Comparison of ENCODE assay signal across 9 cellular contexts in the genomic region with DNA sequence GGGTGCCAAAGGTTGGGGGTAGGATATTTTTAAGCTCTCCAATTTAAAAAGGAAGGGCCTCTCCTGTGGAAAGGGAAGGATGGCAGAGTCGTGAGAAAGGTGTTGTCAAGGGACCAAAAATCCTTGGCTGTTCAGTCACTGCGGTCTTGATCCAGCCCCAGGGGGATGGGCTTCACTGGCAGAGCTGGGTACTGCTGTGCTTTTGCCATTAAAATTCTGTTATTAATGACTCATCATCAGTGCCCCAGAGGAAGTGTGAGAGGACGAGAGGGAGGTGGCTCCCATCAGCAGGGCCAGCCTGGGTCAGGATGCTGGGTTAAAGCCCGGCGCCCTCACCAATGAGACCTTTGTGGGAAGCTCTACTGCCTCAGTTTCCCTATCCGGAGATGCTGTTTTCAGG. TPM values are rescaled to one million over a fixed set of nuclear protein-coding genes. Genes with fewer than 3 reads are reported as not detected.
DNase-seq lines count a peak whose midpoint lies in the region; ATAC-seq and TF ChIP-seq lines count a peak whose summit lies in the region.
"Had no signal": no experiment of that assay in that cellular context is flagged by ENCODE, and none has a peak within 500 bp of the region (broad histone marks: within the 10 kb centered on the region; RNA-seq: fewer than 3 reads in every experiment).

No MANE protein-coding gene starts in this region.

- peak overlapping the region; percentile 75 to 89 for H3K27ac Mint-ChIP-seq in effector memory CD8-positive, alpha-beta T cell
- H3K27ac Mint-ChIP-seq in nephron progenitor cell, result peak overlapping the region; percentile 83

- no peaks in the 10 kb centered on the region for H3K9me3 ChIP-seq in MG63

- H3K27me3 Mint-ChIP-seq in effector memory CD8-positive, alpha-beta T cell, result no peaks in the 10 kb centered on the region
- H3K27me3 Mint-ChIP-seq in nephron progenitor cell (ENCODE audit: low read depth, poor library complexity), result peaks cover 7% of the 10 kb centered on the region

- no peaks in the 10 kb centered on the region for H3K9me3 Mint-ChIP-seq in effector memory CD8-positive, alpha-beta T cell
- no peaks in the 10 kb centered on the region for H3K9me3 Mint-ChIP-seq in nephron progenitor cell

- ATAC-seq in effector memory CD8-positive, alpha-beta T cell (replicated peaks), result no peak
- no peak for ATAC-seq in GM18870 (IDR thresholded peaks at IDR 0.05; ENCODE audit: unreplicated experiment)
- ATAC-seq in GM19328 (IDR thresholded peaks at IDR 0.05; ENCODE audit: unreplicated experiment), result no peak

- peaks cover 0 to 9% of the 10 kb centered on the region in 2 donors for H3K4me1 Mint-ChIP-seq in effector memory CD8-positive, alpha-beta T cell (ENCODE audit: low read depth in 2 of 2)
- peaks cover 10% of the 10 kb centered on the region for H3K4me1 Mint-ChIP-seq in nephron progenitor cell

- peak; percentile 70 for DNase-seq in AG20443 (ENCODE audit: low spot score)
- peak; percentile 94 for DNase-seq in MG63
- no peak for DNase-seq in effector memory CD8-positive, alpha-beta T cell
- DNase-seq in nephron progenitor cell, result no peak
- DNase-seq in NCI-H187 (lab: John Stamatoyannopoulos, UW), result no peak
- DNase-seq in activated CD4-positive, alpha-beta T cell treated with anti-CD3 and anti-CD28 coated beads for 1 hour, result no peak
- DNase-seq: NCI-H1092 had no signal

- no peaks in the 10 kb centered on the region for H3K27me3 ChIP-seq in MG63

- H3K36me3 ChIP-seq in MG63, result peaks cover 36% of the 10 kb centered on the region

- H3K4me3 Mint-ChIP-seq in effector memory CD8-positive, alpha-beta T cell, result no peak overlapping the region
- no peak overlapping the region for H3K4me3 Mint-ChIP-seq in nephron progenitor cell

- H3K36me3 Mint-ChIP-seq in effector memory CD8-positive, alpha-beta T cell (ENCODE audit: insufficient read depth), result peaks cover 35% of the 10 kb centered on the region
- H3K36me3 Mint-ChIP-seq in nephron progenitor cell (ENCODE audit: low read depth), result peaks cover 17% of the 10 kb centered on the region

- H3K4me3 ChIP-seq in MG63, result no peak overlapping the region

- no peak for TF ChIP-seq CTCF in nephron progenitor cell (IDR thresholded peaks at IDR 0.05)

RNA-seq across cellular contexts. Expression of gene PCDH12, which starts 16.7 kb away (rescaled TPM):
- 8.4 TPM in 1 of 2 replicates, not detected in the other for total RNA-seq in MG63 (2014; rRNA removed; shearing (Covaris generic); ENCODE audit: low replicate concordance)

RNA-seq across cellular contexts. Expression of gene DELE1, which starts 17.6 kb away (rescaled TPM):
- 84.9 and 95.9 TPM in 2 replicates for total RNA-seq in MG63 (2014; rRNA removed; shearing (Covaris generic); ENCODE audit: low replicate concordance)

RNA-seq across cellular contexts. Expression of gene RNF14, which starts 27.6 kb away (rescaled TPM):
- 93.3 and 167 TPM in 2 replicates for total RNA-seq in MG63 (2014; rRNA removed; shearing (Covaris generic); ENCODE audit: low replicate concordance)

Comparison
In these comparisons a context has a peak if more than half of its experiments do, and no peak if none do; other contexts are left out.
1. DNase-seq: peak in AG20443 (single experiment) and MG63 (single experiment); none in effector memory CD8-positive, alpha-beta T cell (0 of 3), nephron progenitor cell (single experiment), NCI-H187 (0 of 2) and activated CD4-positive, alpha-beta T cell treated with anti-CD3 and anti-CD28 coated beads for 1 hour (single experiment).